Comparison of ENCODE assay signal across 8 cellular contexts in the genomic region with DNA sequence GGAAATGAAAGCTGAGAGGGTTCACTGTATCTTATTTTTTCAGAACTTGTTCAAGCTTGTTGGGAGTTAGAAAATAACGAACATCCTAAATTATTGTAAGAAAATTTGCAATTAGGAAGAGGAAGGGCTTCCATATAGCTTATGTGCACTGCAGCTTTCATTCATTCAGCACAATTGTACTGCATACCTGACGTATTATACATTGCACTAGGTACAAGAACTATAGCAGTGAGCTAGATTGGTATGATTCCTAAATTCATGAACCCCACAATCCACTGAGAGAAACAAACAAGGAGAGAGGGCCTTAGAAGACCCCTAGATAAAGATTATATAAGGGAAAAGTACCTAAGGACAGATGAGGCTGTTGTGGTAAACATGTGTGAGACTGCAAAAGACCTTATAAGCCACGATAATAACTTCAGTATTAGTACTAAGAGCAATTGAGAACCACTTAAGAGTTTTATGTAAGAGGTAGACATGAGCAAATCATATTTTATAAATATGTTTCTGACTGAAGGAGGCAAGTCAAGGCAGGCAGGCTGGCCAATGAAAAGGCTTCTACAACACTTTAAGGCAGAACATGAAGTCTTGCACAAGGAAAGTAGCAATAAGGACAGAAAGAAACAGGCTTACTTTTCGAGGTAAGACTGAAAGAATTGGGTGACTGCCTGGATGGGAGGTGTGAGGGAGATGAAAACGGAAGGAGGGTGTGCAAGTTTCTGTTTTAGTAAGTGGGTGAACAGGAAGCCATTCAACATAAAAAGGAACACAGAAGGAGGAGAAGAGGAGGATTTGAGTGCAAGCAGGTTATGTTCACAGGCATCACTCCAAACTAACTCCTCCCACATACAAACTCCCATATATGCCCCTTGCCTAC.
DNase-seq lines count a peak whose midpoint lies in the region; ATAC-seq, FAIRE-seq and TF ChIP-seq lines count a peak whose summit lies in the region.

No MANE protein-coding gene starts in this region.

- no peaks in the 10 kb centered on the region for H3K9me3 ChIP-seq in body of pancreas

- peak overlapping the region in 2 of 3 donors; percentile 0 to 87 for H3K27ac Mint-ChIP-seq in IgD-negative memory B cell
- H3K27ac Mint-ChIP-seq in central memory CD8-positive, alpha-beta T cell (ENCODE audit: low read depth), result peak overlapping the region; percentile 80

- no peaks in the 10 kb centered on the region for H3K36me3 ChIP-seq in body of pancreas (replicated peaks in 1 of 2; ENCODE audit: insufficient read depth in 1 of 2, low read depth in 2 of 2)

- no peak for FAIRE-seq in D721Med (lab: Jason Lieb, UNC)

- WGBS in body of pancreas, 2 donors, result 69 to 76% methylated on average over 5 of the region's 5 CpGs

- H3K36me3 Mint-ChIP-seq in IgD-negative memory B cell, result no peaks in the 10 kb centered on the region
- H3K36me3 Mint-ChIP-seq in central memory CD8-positive, alpha-beta T cell (ENCODE audit: insufficient read depth), result peaks cover 2% of the 10 kb centered on the region

- peaks cover 13 to 32% (median 26%) of the 10 kb centered on the region in 3 donors for H3K4me1 Mint-ChIP-seq in IgD-negative memory B cell
- H3K4me1 Mint-ChIP-seq in central memory CD8-positive, alpha-beta T cell, result peaks cover 27% of the 10 kb centered on the region

- ATAC-seq in GM18499 (IDR thresholded peaks at IDR 0.05; ENCODE audit: insufficient read depth, unreplicated experiment) (peak; percentile 92), GM21528 (IDR thresholded peaks at IDR 0.05; ENCODE audit: low FRiP score, unreplicated experiment) (peak; percentile 99), body of pancreas (no peak), omental fat pad (ENCODE audit: low FRiP score) (no peak)
- ATAC-seq in central memory CD8-positive, alpha-beta T cell (replicated peaks; ENCODE audit: extremely low read depth, poor library complexity, severe bottlenecking), result peak; percentile 76

- TF ChIP-seq POLR2A in body of pancreas (IDR thresholded peaks at IDR 0.05), result no peak

- no peaks in the 10 kb centered on the region for H3K9me3 Mint-ChIP-seq in IgD-negative memory B cell
- no peaks in the 10 kb centered on the region for H3K9me3 Mint-ChIP-seq in central memory CD8-positive, alpha-beta T cell

- TF ChIP-seq CTCF in body of pancreas (IDR thresholded peaks at IDR 0.05) (no peak), D721Med (IDR thresholded peaks at IDR 0.05; ENCODE audit: insufficient read depth, missing control alignments) (no peak), omental fat pad (IDR thresholded peaks at IDR 0.05) (no peak)

- H3K4me3 Mint-ChIP-seq in IgD-negative memory B cell, result peak overlapping the region; percentile 2 to 87 (median 47)
- peak overlapping the region; percentile 57 for H3K4me3 Mint-ChIP-seq in central memory CD8-positive, alpha-beta T cell

- H3K4me3 ChIP-seq in body of pancreas, result no peak overlapping the region

- H3K27me3 ChIP-seq in body of pancreas, result no peaks in the 10 kb centered on the region

- DNase-seq in central memory CD8-positive, alpha-beta T cell (ENCODE audit: low spot score in 2 of 2), result no peak
- DNase-seq in body of pancreas (no peak), D721Med (ENCODE audit: insufficient read length, low spot score) (no peak), omental fat pad (ENCODE audit: low spot score) (no peak)
- DNase-seq in activated CD8-positive, alpha-beta memory T cell treated with anti-CD3 and anti-CD28 coated beads, Interleukin-2, amount 50 U/mL, for 48 hours, result no peak

- H3K27me3 Mint-ChIP-seq in IgD-negative memory B cell, result no peaks in the 10 kb centered on the region
- H3K27me3 Mint-ChIP-seq in central memory CD8-positive, alpha-beta T cell, result no peaks in the 10 kb centered on the region

- no peaks in the 10 kb centered on the region for H3K4me1 ChIP-seq in body of pancreas

- intact Hi-C loops in body of pancreas (cut with DNase I), result no loop called here

- no peak overlapping the region for H3K27ac ChIP-seq in body of pancreas

Comparison
In these comparisons a context has a peak if more than half of its experiments do, and no peak if none do; other contexts are left out.
1. ATAC-seq: peak in GM18499 (single experiment), GM21528 (single experiment) and central memory CD8-positive, alpha-beta T cell (single experiment); none in body of pancreas (single experiment) and omental fat pad (single experiment).